ENCODE assay signal across 1 cellular context in the genomic region with DNA sequence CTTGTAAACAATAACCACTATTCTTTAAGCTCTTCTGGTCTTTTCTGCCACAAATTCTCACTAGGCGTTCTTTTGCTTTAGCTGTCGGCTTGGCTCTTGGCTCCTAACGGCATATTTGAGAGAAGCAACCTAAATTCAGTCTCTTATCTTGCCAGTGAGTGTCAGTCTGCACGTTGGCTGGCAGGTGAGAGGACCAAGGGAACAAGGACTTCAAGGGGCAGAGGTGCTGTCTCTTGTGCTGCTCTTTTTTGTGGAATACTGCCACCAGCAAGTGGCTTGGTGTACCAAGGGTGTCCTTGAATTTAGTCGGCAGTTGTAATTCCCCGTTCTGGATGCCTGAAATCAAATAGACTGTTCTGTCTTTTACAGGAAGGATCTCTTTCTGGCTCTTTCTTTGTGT.
TF ChIP-seq lines count a peak whose summit lies in the region.

No MANE protein-coding gene starts in this region.

TF ChIP-seq in GM12878, 131 proteins besides CTCF, POLR2A, EP300 and RAD21:
- TF ChIP-seq, protein P1, sequence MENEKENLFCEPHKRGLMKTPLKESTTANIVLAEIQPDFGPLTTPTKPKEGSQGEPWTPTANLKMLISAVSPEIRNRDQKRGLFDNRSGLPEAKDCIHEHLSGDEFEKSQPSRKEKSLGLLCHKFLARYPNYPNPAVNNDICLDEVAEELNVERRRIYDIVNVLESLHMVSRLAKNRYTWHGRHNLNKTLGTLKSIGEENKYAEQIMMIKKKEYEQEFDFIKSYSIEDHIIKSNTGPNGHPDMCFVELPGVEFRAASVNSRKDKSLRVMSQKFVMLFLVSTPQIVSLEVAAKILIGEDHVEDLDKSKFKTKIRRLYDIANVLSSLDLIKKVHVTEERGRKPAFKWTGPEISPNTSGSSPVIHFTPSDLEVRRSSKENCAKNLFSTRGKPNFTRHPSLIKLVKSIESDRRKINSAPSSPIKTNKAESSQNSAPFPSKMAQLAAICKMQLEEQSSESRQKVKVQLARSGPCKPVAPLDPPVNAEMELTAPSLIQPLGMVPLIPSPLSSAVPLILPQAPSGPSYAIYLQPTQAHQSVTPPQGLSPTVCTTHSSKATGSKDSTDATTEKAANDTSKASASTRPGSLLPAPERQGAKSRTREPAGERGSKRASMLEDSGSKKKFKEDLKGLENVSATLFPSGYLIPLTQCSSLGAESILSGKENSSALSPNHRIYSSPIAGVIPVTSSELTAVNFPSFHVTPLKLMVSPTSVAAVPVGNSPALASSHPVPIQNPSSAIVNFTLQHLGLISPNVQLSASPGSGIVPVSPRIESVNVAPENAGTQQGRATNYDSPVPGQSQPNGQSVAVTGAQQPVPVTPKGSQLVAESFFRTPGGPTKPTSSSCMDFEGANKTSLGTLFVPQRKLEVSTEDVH (IDR thresholded peaks at IDR 0.05; ENCODE audit: low read depth, partially characterized antibody): no peak
- TF ChIP-seq, protein P2, sequence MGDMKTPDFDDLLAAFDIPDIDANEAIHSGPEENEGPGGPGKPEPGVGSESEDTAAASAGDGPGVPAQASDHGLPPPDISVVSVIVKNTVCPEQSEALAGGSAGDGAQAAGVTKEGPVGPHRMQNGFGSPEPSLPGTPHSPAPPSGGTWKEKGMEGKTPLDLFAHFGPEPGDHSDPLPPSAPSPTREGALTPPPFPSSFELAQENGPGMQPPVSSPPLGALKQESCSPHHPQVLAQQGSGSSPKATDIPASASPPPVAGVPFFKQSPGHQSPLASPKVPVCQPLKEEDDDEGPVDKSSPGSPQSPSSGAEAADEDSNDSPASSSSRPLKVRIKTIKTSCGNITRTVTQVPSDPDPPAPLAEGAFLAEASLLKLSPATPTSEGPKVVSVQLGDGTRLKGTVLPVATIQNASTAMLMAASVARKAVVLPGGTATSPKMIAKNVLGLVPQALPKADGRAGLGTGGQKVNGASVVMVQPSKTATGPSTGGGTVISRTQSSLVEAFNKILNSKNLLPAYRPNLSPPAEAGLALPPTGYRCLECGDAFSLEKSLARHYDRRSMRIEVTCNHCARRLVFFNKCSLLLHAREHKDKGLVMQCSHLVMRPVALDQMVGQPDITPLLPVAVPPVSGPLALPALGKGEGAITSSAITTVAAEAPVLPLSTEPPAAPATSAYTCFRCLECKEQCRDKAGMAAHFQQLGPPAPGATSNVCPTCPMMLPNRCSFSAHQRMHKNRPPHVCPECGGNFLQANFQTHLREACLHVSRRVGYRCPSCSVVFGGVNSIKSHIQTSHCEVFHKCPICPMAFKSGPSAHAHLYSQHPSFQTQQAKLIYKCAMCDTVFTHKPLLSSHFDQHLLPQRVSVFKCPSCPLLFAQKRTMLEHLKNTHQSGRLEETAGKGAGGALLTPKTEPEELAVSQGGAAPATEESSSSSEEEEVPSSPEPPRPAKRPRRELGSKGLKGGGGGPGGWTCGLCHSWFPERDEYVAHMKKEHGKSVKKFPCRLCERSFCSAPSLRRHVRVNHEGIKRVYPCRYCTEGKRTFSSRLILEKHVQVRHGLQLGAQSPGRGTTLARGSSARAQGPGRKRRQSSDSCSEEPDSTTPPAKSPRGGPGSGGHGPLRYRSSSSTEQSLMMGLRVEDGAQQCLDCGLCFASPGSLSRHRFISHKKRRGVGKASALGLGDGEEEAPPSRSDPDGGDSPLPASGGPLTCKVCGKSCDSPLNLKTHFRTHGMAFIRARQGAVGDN (IDR thresholded peaks at IDR 0.05): no peak
- no peak for TF ChIP-seq MYC (IDR thresholded peaks at IDR 0.05; ENCODE audit: insufficient read depth, insufficient read length, insufficient replicate concordance, low read length, severe bottlenecking)
- TF ChIP-seq, protein P3, sequence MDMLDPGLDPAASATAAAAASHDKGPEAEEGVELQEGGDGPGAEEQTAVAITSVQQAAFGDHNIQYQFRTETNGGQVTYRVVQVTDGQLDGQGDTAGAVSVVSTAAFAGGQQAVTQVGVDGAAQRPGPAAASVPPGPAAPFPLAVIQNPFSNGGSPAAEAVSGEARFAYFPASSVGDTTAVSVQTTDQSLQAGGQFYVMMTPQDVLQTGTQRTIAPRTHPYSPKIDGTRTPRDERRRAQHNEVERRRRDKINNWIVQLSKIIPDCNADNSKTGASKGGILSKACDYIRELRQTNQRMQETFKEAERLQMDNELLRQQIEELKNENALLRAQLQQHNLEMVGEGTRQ (IDR thresholded peaks at IDR 0.05; ENCODE audit: borderline replicate concordance, low read depth, low read length): no peak
- TF ChIP-seq, protein P4, sequence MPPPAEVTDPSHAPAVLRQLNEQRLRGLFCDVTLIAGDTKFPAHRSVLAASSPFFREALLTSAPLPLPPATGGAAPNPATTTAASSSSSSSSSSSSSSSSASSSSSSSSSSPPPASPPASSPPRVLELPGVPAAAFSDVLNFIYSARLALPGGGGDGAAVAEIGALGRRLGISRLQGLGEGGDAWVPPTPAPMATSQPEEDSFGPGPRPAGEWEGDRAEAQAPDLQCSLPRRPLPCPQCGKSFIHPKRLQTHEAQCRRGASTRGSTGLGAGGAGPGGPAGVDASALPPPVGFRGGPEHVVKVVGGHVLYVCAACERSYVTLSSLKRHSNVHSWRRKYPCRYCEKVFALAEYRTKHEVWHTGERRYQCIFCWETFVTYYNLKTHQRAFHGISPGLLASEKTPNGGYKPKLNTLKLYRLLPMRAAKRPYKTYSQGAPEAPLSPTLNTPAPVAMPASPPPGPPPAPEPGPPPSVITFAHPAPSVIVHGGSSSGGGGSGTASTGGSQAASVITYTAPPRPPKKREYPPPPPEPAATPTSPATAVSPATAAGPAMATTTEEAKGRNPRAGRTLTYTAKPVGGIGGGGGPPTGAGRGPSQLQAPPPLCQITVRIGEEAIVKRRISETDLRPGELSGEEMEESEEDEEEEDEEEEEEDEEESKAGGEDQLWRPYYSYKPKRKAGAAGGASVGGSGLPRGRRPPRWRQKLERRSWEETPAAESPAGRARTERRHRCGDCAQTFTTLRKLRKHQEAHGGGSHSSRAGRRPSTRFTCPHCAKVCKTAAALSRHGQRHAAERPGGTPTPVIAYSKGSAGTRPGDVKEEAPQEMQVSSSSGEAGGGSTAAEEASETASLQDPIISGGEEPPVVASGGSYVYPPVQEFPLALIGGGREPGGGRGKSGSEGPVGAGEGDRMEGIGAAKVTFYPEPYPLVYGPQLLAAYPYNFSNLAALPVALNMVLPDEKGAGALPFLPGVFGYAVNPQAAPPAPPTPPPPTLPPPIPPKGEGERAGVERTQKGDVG (CRISPR knock-in tag; IDR thresholded peaks at IDR 0.05): no peak
- no peak for TF ChIP-seq CBX3 (IDR thresholded peaks at IDR 0.05; ENCODE audit: borderline replicate concordance, low read depth)
- TF ChIP-seq, protein P5, sequence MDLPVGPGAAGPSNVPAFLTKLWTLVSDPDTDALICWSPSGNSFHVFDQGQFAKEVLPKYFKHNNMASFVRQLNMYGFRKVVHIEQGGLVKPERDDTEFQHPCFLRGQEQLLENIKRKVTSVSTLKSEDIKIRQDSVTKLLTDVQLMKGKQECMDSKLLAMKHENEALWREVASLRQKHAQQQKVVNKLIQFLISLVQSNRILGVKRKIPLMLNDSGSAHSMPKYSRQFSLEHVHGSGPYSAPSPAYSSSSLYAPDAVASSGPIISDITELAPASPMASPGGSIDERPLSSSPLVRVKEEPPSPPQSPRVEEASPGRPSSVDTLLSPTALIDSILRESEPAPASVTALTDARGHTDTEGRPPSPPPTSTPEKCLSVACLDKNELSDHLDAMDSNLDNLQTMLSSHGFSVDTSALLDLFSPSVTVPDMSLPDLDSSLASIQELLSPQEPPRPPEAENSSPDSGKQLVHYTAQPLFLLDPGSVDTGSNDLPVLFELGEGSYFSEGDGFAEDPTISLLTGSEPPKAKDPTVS (IDR thresholded peaks at IDR 0.05; ENCODE audit: low read depth, low read length): no peak
- TF ChIP-seq ZSCAN29 (IDR thresholded peaks at IDR 0.05): no peak
- TF ChIP-seq NR2F1 (conservative IDR thresholded peaks at IDR 0.05): no peak
- no peak for TF ChIP-seq EZH2 (IDR thresholded peaks at IDR 0.05; ENCODE audit: borderline replicate concordance, control insufficient read depth, low read depth, low read length)
- TF ChIP-seq, protein P6, sequence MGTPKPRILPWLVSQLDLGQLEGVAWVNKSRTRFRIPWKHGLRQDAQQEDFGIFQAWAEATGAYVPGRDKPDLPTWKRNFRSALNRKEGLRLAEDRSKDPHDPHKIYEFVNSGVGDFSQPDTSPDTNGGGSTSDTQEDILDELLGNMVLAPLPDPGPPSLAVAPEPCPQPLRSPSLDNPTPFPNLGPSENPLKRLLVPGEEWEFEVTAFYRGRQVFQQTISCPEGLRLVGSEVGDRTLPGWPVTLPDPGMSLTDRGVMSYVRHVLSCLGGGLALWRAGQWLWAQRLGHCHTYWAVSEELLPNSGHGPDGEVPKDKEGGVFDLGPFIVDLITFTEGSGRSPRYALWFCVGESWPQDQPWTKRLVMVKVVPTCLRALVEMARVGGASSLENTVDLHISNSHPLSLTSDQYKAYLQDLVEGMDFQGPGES (IDR thresholded peaks at IDR 0.05): no peak
- TF ChIP-seq ZZZ3 (IDR thresholded peaks at IDR 0.05; ENCODE audit: control insufficient read depth, insufficient read length, low read depth): no peak
- TF ChIP-seq ZNF622 (IDR thresholded peaks at IDR 0.05): no peak
- no peak for TF ChIP-seq FOS (IDR thresholded peaks at IDR 0.05; ENCODE audit: borderline replicate concordance, extremely low read depth, insufficient read length)
- TF ChIP-seq ZNF207 (IDR thresholded peaks at IDR 0.05; ENCODE audit: borderline replicate concordance): no peak
